In genomic region chr3:49263490-49263889, GRCh38 we compare ENCODE assay signal across 23 cellular contexts. TPM values are rescaled to one million over a fixed set of nuclear protein-coding genes. Genes with fewer than 3 reads are reported as not detected.
DNase-seq lines count a peak whose midpoint lies in the region; ATAC-seq and TF ChIP-seq lines count a peak whose summit lies in the region.
"Had no signal": no experiment of that assay in that cellular context is flagged by ENCODE, and none has a peak within 500 bp of the region (broad histone marks: within the 10 kb centered on the region; RNA-seq: fewer than 3 reads in every experiment).

No MANE protein-coding gene starts in this region.

- H3K9me3 ChIP-seq in Karpas-422 (ENCODE audit: low read length) (no peaks in the 10 kb centered on the region), adipocyte (ENCODE audit: control insufficient read depth, low read length) (no peaks in the 10 kb centered on the region), gastrocnemius medialis (no peaks in the 10 kb centered on the region)
- H3K9me3 ChIP-seq: BE2C had no signal

- TF ChIP-seq POLR2A in gastrocnemius medialis (IDR thresholded peaks at IDR 0.05), result no peak

- in situ Hi-C loops in gastrocnemius medialis (cut with MboI; ENCODE audit: low sequenced_read_pairs in 4 of 4), result no loop called here

- intact Hi-C loops in gastrocnemius medialis (cut with DNase I; ENCODE audit: low total_unique reads), result no loop called here

- H3K4me1 ChIP-seq in Karpas-422 (ENCODE audit: low read length) (no peaks in the 10 kb centered on the region), adipocyte (ENCODE audit: control insufficient read depth, insufficient read depth, low read length) (peaks cover 33% of the 10 kb centered on the region), gastrocnemius medialis (no peaks in the 10 kb centered on the region)
- H3K4me1 ChIP-seq: BE2C had no signal

- H3K9ac ChIP-seq in Karpas-422 (ENCODE audit: low read length), result no peak overlapping the region
- peak overlapping the region; percentile 42 for H3K9ac ChIP-seq in adipocyte (ENCODE audit: low read length)
- H3K9ac ChIP-seq: GM23248 had no signal

- H3K9me2 ChIP-seq in Karpas-422 (replicated peaks; ENCODE audit: insufficient read depth, low read length), result no peaks in the 10 kb centered on the region

- no peak overlapping the region for H3K4me3 ChIP-seq in Karpas-422 (ENCODE audit: low read length)
- H3K4me3 ChIP-seq in adipocyte (ENCODE audit: low read length), result no peak overlapping the region
- H3K4me3 ChIP-seq in fibroblast of villous mesenchyme (ENCODE audit: low read depth, low read length), result no peak overlapping the region
- H3K4me3 ChIP-seq in gastrocnemius medialis, result no peak overlapping the region
- H3K4me3 ChIP-seq: GM12878, GM23248, PC-9 had no signal

- peak; percentile 37 to 60 for ATAC-seq in gastrocnemius medialis
- ATAC-seq in HG03469 (IDR thresholded peaks at IDR 0.05; ENCODE audit: unreplicated experiment), result no peak
- no peak for ATAC-seq in GM21717 (IDR thresholded peaks at IDR 0.05; ENCODE audit: unreplicated experiment)
- ATAC-seq: GM12878 had no signal

- H3K79me2 ChIP-seq in Karpas-422 (ENCODE audit: low read length), result no peaks in the 10 kb centered on the region

- H3K27ac ChIP-seq in Karpas-422 (ENCODE audit: low read length) (no peak overlapping the region), gastrocnemius medialis (no peak overlapping the region)
- H3K27ac ChIP-seq: GM23248, PC-9 had no signal

- H3K36me3 ChIP-seq in Karpas-422 (ENCODE audit: insufficient read depth, low read length) (no peaks in the 10 kb centered on the region), adipocyte (ENCODE audit: control insufficient read depth, insufficient read depth, low read length, severe bottlenecking) (no peaks in the 10 kb centered on the region), gastrocnemius medialis (no peaks in the 10 kb centered on the region)
- H3K36me3 ChIP-seq: BE2C had no signal

- no peak overlapping the region for H3K4me2 ChIP-seq in Karpas-422 (ENCODE audit: low read depth, low read length, poor library complexity, severe bottlenecking)
- H3K4me2 ChIP-seq: PC-9 had no signal

- H3K27me3 ChIP-seq in Karpas-422 (ENCODE audit: low read length) (no peaks in the 10 kb centered on the region), adipocyte (replicated peaks; ENCODE audit: control insufficient read depth, insufficient read depth, low read length) (no peaks in the 10 kb centered on the region), gastrocnemius medialis (no peaks in the 10 kb centered on the region)
- H3K27me3 ChIP-seq: BE2C had no signal

- no peak for TF ChIP-seq CTCF in fibroblast of villous mesenchyme (IDR thresholded peaks at IDR 0.05; ENCODE audit: insufficient read depth, low read depth, low read length)
- TF ChIP-seq CTCF in gastrocnemius medialis (IDR thresholded peaks at IDR 0.05 in 4 of 5, conservative IDR thresholded peaks at IDR 0.05 in 1 of 5), result no peak

- H4K20me1 ChIP-seq in Karpas-422 (ENCODE audit: insufficient read depth, low read depth, low read length), result no peaks in the 10 kb centered on the region

- no peak overlapping the region for H2AFZ ChIP-seq in Karpas-422 (ENCODE audit: low read length)
- H2AFZ ChIP-seq: GM23248, PC-9 had no signal

- DNase-seq in Karpas-422 (peak; percentile 17), adipocyte (ENCODE audit: low read depth) (no peak), fibroblast of villous mesenchyme (ENCODE audit: low read depth) (peak; percentile 29), gastrocnemius medialis (peak in 1 of 2 donors; percentile 27), DMS153 (lab: John Stamatoyannopoulos, UW) (no peak)
- no peak for DNase-seq in stimulated activated CD4-positive, alpha-beta T cell treated with anti-CD3 and anti-CD28 coated beads, Interleukin-2, amount 100 ng/mL, for 48 hours
- DNase-seq: BE2C, DND-41, GM23248, H9, HFFc6, KBM-7, NCI-H1092 treated with DMSO at 0.1 percent for 48 hours, NCI-H1436 treated with DMSO at 0.1 percent for 48 hours, NCI-H1930, NCI-H2227 treated with DMSO at 0.1 percent for 48 hours, NCI-H510A treated with DMSO at 0.1 percent for 48 hours, NCI-H748 treated with DMSO at 0.1 percent for 48 hours, PC-9, RPMI8226 had no signal

RNA-seq across cellular contexts. Expression of gene C3orf62, which starts 13.5 kb away (rescaled TPM):
- 1.6 and 3.6 TPM in 2 replicates for total RNA-seq in Karpas-422 (2014; rRNA removed; shearing (Covaris generic); ENCODE audit: low replicate concordance)
- total RNA-seq in fibroblast of villous mesenchyme, result 1.3 and 2.3 TPM in 2 replicates
- 1 to 10 TPM in 2 of 4 donors, under 1 TPM in 2; 0.78 to 1.9 (median 1.3) TPM for total RNA-seq in gastrocnemius medialis

Comparison
In these comparisons a context has a peak if more than half of its experiments do, and no peak if none do; other contexts are left out.
1. DNase-seq: peak in Karpas-422 (single experiment) and fibroblast of villous mesenchyme (single experiment); none in adipocyte (single experiment), stimulated activated CD4-positive, alpha-beta T cell treated with anti-CD3 and anti-CD28 coated beads, Interleukin-2, amount 100 ng/mL, for 48 hours (0 of 2) and DMS153 (single experiment).
2. ATAC-seq: peak in gastrocnemius medialis (2 of 2); none in HG03469 (single experiment) and GM21717 (single experiment).